ENCODE assay signal across 12 cellular contexts in the genomic region with DNA sequence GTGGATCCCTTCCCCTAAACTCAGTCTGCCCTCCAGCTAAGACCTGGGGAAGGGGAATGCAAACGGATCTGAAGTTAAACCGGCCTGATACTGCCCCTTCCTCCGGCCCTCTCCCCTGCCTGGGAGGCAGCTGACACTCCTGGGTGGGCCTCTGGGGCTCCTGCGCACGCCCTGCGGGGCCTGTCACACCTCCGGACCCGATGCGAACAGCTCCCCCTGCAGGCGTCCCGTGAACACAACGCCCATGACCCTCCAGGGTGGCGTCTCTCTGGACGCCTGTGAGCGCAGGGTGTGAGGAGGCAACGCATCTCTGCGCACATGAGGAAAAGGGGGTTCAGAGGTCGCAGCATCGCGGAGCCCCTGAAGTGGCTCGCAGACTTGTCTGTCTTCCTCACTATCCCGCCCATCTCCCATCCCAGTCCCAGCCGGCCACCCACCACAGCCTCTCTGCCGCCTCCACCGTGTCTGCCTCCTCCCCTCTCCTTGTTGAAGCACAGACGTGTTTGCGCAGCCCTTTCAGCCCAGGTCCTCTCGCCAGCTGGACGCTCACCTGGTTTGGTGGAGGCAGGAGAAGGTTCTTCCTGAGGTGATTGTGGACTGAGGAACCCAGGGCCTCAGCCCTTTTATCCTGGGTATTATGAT. TPM values are rescaled to one million over a fixed set of nuclear protein-coding genes. Genes with fewer than 3 reads are reported as not detected.
A peak's percentile ranks its signal among the peaks of the same experiment; 100 is the strongest.
DNase-seq lines count a peak whose midpoint lies in the region; ATAC-seq, FAIRE-seq and TF ChIP-seq lines count a peak whose summit lies in the region.
"Had no signal": no experiment of that assay in that cellular context is flagged by ENCODE, and none has a peak within 500 bp of the region (broad histone marks: within the 10 kb centered on the region; RNA-seq: fewer than 3 reads in every experiment).

No MANE protein-coding gene starts in this region.

- intact Hi-C loops in activated CD4-positive, alpha-beta T cell treated with anti-CD3 and anti-CD28 coated beads for 36 hours (cut with DNase I, micrococcal nuclease) = no loop called here

- H3K27ac Mint-ChIP-seq in activated CD4-positive, alpha-beta T cell treated with anti-CD3 and anti-CD28 coated beads for 36 hours = no peak overlapping the region
- no peak overlapping the region for H3K27ac Mint-ChIP-seq in activated naive CD8-positive, alpha-beta T cell treated with anti-CD3 and anti-CD28 coated beads, Interleukin-2, amount 10 ng/mL, durations not matched to agents 7 days and 5 days
- H3K27ac Mint-ChIP-seq in mesothelial cell of epicardium = no peak overlapping the region
- H3K27ac Mint-ChIP-seq: endodermal cell had no signal

- FAIRE-seq in D721Med (lab: Jason Lieb, UNC) = no peak

- DNase-seq in activated CD4-positive, alpha-beta T cell treated with anti-CD3 and anti-CD28 coated beads for 36 hours = peak; percentile 63
- no peak for DNase-seq in activated CD4-positive, alpha-beta T cell treated with anti-CD3 and anti-CD28 coated beads, Interleukin-2, amount 50 U/mL, for 1 hour
- DNase-seq in KBM-7 (peak; percentile 18), mesothelial cell of epicardium (ENCODE audit: low spot score in 2 of 2, unreplicated experiment in 2 of 2) (no peak), D721Med (ENCODE audit: insufficient read length, low spot score) (no peak)
- peak; percentile 41 for DNase-seq in activated naive CD8-positive, alpha-beta T cell treated with anti-CD3 and anti-CD28 coated beads, Interleukin-2, amount 10 ng/mL, durations not matched to agents 7 days and 5 days
- DNase-seq in stimulated activated CD8-positive, alpha-beta memory T cell treated with anti-CD3 and anti-CD28 coated beads, Interleukin-2, amount 100 ng/mL, for 48 hours (ENCODE audit: low read depth in 2 of 2) = peak; percentile 5 to 32
- DNase-seq: activated gamma-delta T cell treated with Interleukin-2 at 50 U/mL for 16 hours, endodermal cell, Kasumi-1 had no signal

- ATAC-seq in activated CD4-positive, alpha-beta T cell treated with anti-CD3 and anti-CD28 coated beads for 36 hours = peak; percentile 64
- ATAC-seq in activated naive CD8-positive, alpha-beta T cell treated with anti-CD3 and anti-CD28 coated beads, Interleukin-2, amount 10 ng/mL, durations not matched to agents 7 days and 5 days (ENCODE audit: low read depth) = no peak
- no peak for ATAC-seq in HG03196 (IDR thresholded peaks at IDR 0.05; ENCODE audit: unreplicated experiment)
- ATAC-seq: left colon had no signal

- POLR2A ChIA-PET in activated CD4-positive, alpha-beta T cell treated with anti-CD3 and anti-CD28 coated beads for 36 hours (lab: Charles Lee) = no interaction called here
- POLR2A ChIA-PET in activated naive CD8-positive, alpha-beta T cell treated with anti-CD3 and anti-CD28 coated beads, Interleukin-2, amount 10 ng/mL, durations not matched to agents 7 days and 5 days (lab: Charles Lee) = no interaction called here

- TF ChIP-seq CTCF in mesothelial cell of epicardium (IDR thresholded peaks at IDR 0.05; ENCODE audit: unreplicated experiment) (no peak), D721Med (IDR thresholded peaks at IDR 0.05; ENCODE audit: insufficient read depth, missing control alignments) (no peak)

- H3K4me1 Mint-ChIP-seq in activated CD4-positive, alpha-beta T cell treated with anti-CD3 and anti-CD28 coated beads for 36 hours = peaks cover 6% of the 10 kb centered on the region
- H3K4me1 Mint-ChIP-seq in activated naive CD8-positive, alpha-beta T cell treated with anti-CD3 and anti-CD28 coated beads, Interleukin-2, amount 10 ng/mL, durations not matched to agents 7 days and 5 days = peaks cover 5% of the 10 kb centered on the region
- no peaks in the 10 kb centered on the region for H3K4me1 Mint-ChIP-seq in mesothelial cell of epicardium
- H3K4me1 Mint-ChIP-seq: endodermal cell had no signal

- CTCF ChIA-PET in activated CD4-positive, alpha-beta T cell treated with anti-CD3 and anti-CD28 coated beads for 36 hours (lab: Charles Lee) = interaction anchor here (0.7 to 1.4 kb wide), 6 partner anchors 8 to 878 kb away, joined by 3 to 6 read pairs (median 4); no protein-coding TSS in a partner anchor

- H3K9me3 Mint-ChIP-seq in activated CD4-positive, alpha-beta T cell treated with anti-CD3 and anti-CD28 coated beads for 36 hours (ENCODE audit: low read depth) = peaks cover 10% of the 10 kb centered on the region
- peaks cover 8% of the 10 kb centered on the region for H3K9me3 Mint-ChIP-seq in activated naive CD8-positive, alpha-beta T cell treated with anti-CD3 and anti-CD28 coated beads, Interleukin-2, amount 10 ng/mL, durations not matched to agents 7 days and 5 days
- peaks cover 73% of the 10 kb centered on the region for H3K9me3 Mint-ChIP-seq in mesothelial cell of epicardium

- in situ Hi-C loops in KBM-7 (cut with MboI; ENCODE audit: low pct_unique_long_range_greater_than_20kb, low sequenced_read_pairs) = no loop called here

- H3K36me3 Mint-ChIP-seq in activated CD4-positive, alpha-beta T cell treated with anti-CD3 and anti-CD28 coated beads for 36 hours (ENCODE audit: low read depth) = no peaks in the 10 kb centered on the region
- no peaks in the 10 kb centered on the region for H3K36me3 Mint-ChIP-seq in activated naive CD8-positive, alpha-beta T cell treated with anti-CD3 and anti-CD28 coated beads, Interleukin-2, amount 10 ng/mL, durations not matched to agents 7 days and 5 days
- peaks cover 5% of the 10 kb centered on the region for H3K36me3 Mint-ChIP-seq in mesothelial cell of epicardium

- H3K4me3 Mint-ChIP-seq in activated CD4-positive, alpha-beta T cell treated with anti-CD3 and anti-CD28 coated beads for 36 hours = no peak overlapping the region
- no peak overlapping the region for H3K4me3 Mint-ChIP-seq in activated naive CD8-positive, alpha-beta T cell treated with anti-CD3 and anti-CD28 coated beads, Interleukin-2, amount 10 ng/mL, durations not matched to agents 7 days and 5 days
- no peak overlapping the region for H3K4me3 Mint-ChIP-seq in mesothelial cell of epicardium
- H3K4me3 Mint-ChIP-seq: endodermal cell had no signal

- peaks cover 12% of the 10 kb centered on the region for H3K27me3 Mint-ChIP-seq in activated CD4-positive, alpha-beta T cell treated with anti-CD3 and anti-CD28 coated beads for 36 hours
- peaks cover 8% of the 10 kb centered on the region for H3K27me3 Mint-ChIP-seq in activated naive CD8-positive, alpha-beta T cell treated with anti-CD3 and anti-CD28 coated beads, Interleukin-2, amount 10 ng/mL, durations not matched to agents 7 days and 5 days
- no peaks in the 10 kb centered on the region for H3K27me3 Mint-ChIP-seq in mesothelial cell of epicardium (ENCODE audit: low read depth)

RNA-seq across cellular contexts. Expression of gene LCE3A, which starts 0.4 kb away (rescaled TPM):
- not detected for total RNA-seq in activated CD4-positive, alpha-beta T cell treated with anti-CD3 and anti-CD28 coated beads for 36 hours
- not detected for total RNA-seq in activated naive CD8-positive, alpha-beta T cell treated with anti-CD3 and anti-CD28 coated beads, Interleukin-2, amount 10 ng/mL, durations not matched to agents 7 days and 5 days
- not detected in 3 replicates for total RNA-seq in mesothelial cell of epicardium
- total RNA-seq: endodermal cell, left colon had no signal

RNA-seq across cellular contexts. Expression of gene LCE3B, which starts 9.7 kb away (rescaled TPM):
- not detected for total RNA-seq in activated CD4-positive, alpha-beta T cell treated with anti-CD3 and anti-CD28 coated beads for 36 hours
- not detected for total RNA-seq in activated naive CD8-positive, alpha-beta T cell treated with anti-CD3 and anti-CD28 coated beads, Interleukin-2, amount 10 ng/mL, durations not matched to agents 7 days and 5 days
- total RNA-seq in mesothelial cell of epicardium = not detected in 3 replicates
- total RNA-seq: endodermal cell, left colon had no signal

RNA-seq across cellular contexts. Expression of gene LCE3C, which starts 23.3 kb away (rescaled TPM):
- total RNA-seq in activated CD4-positive, alpha-beta T cell treated with anti-CD3 and anti-CD28 coated beads for 36 hours = not detected
- not detected for total RNA-seq in activated naive CD8-positive, alpha-beta T cell treated with anti-CD3 and anti-CD28 coated beads, Interleukin-2, amount 10 ng/mL, durations not matched to agents 7 days and 5 days
- not detected in 3 replicates for total RNA-seq in mesothelial cell of epicardium
- total RNA-seq: endodermal cell, left colon had no signal

RNA-seq across cellular contexts. Expression of gene LCE2D, which starts 39.9 kb away (rescaled TPM):
- total RNA-seq in activated CD4-positive, alpha-beta T cell treated with anti-CD3 and anti-CD28 coated beads for 36 hours = not detected
- total RNA-seq in activated naive CD8-positive, alpha-beta T cell treated with anti-CD3 and anti-CD28 coated beads, Interleukin-2, amount 10 ng/mL, durations not matched to agents 7 days and 5 days = not detected
- not detected in 3 replicates for total RNA-seq in mesothelial cell of epicardium
- total RNA-seq: endodermal cell, left colon had no signal

RNA-seq across cellular contexts. Expression of gene LCE3D, which starts 43.0 kb away (rescaled TPM):
- not detected for total RNA-seq in activated CD4-positive, alpha-beta T cell treated with anti-CD3 and anti-CD28 coated beads for 36 hours
- total RNA-seq in activated naive CD8-positive, alpha-beta T cell treated with anti-CD3 and anti-CD28 coated beads, Interleukin-2, amount 10 ng/mL, durations not matched to agents 7 days and 5 days = not detected
- not detected in 3 replicates for total RNA-seq in mesothelial cell of epicardium
- total RNA-seq: endodermal cell, left colon had no signal

Comparison
In these comparisons a context has a peak if more than half of its experiments do, and no peak if none do; other contexts are left out.
1. DNase-seq: peak in activated CD4-positive, alpha-beta T cell treated with anti-CD3 and anti-CD28 coated beads for 36 hours (single experiment), KBM-7 (single experiment), activated naive CD8-positive, alpha-beta T cell treated with anti-CD3 and anti-CD28 coated beads, Interleukin-2, amount 10 ng/mL, durations not matched to agents 7 days and 5 days (single experiment) and stimulated activated CD8-positive, alpha-beta memory T cell treated with anti-CD3 and anti-CD28 coated beads, Interleukin-2, amount 100 ng/mL, for 48 hours (2 of 2); none in activated CD4-positive, alpha-beta T cell treated with anti-CD3 and anti-CD28 coated beads, Interleukin-2, amount 50 U/mL, for 1 hour (single experiment), mesothelial cell of epicardium (0 of 2) and D721Med (single experiment).